In genomic region chr17:79818026-79818758, GRCh38 we compare ENCODE assay signal across 1 cellular context.
A peak's percentile ranks its signal among the peaks of the same experiment; 100 is the strongest.
TF ChIP-seq lines count a peak whose summit lies in the region.

No MANE protein-coding gene starts in this region.

TF ChIP-seq in HepG2, 621 proteins besides CTCF, POLR2A, EP300 and RAD21 (continued from another document and continues in another):
- TF ChIP-seq, protein P1, sequence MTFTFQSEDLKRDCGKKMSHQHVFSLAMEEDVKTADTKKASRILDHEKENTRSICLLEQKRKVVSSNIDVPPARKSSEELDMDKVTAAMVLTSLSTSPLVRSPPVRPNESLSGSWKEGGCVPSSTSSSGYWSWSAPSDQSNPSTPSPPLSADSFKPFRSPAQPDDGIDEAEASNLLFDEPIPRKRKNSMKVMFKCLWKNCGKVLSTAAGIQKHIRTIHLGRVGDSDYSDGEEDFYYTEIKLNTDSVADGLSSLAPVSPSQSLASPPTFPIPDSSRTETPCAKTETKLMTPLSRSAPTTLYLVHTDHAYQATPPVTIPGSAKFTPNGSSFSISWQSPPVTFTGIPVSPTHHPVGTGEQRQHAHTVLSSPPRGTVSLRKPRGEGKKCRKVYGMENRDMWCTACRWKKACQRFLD (CRISPR knock-in tag; IDR thresholded peaks at IDR 0.05; ENCODE audit: borderline replicate concordance), result no peak
- TF ChIP-seq ZSCAN21 (CRISPR knock-in tag; IDR thresholded peaks at IDR 0.05; ENCODE audit: borderline replicate concordance) (0 out of 2 replicates have a peak, but pooled peaks have one; percentile 59), MYNN (CRISPR knock-in tag; IDR thresholded peaks at IDR 0.05; ENCODE audit: low read depth) (no peak), FOXJ3 (CRISPR knock-in tag; IDR thresholded peaks at IDR 0.05; ENCODE audit: borderline replicate concordance) (no peak), SRSF9 (IDR thresholded peaks at IDR 0.05; ENCODE audit: borderline replicate concordance, insufficient read depth, low read depth, low read length, poor library complexity, severe bottlenecking) (no peak), NCOA5 (CRISPR knock-in tag; IDR thresholded peaks at IDR 0.05) (no peak), ZNF710 (CRISPR knock-in tag; IDR thresholded peaks at IDR 0.05; ENCODE audit: borderline replicate concordance) (no peak), NFE2L2 (IDR thresholded peaks at IDR 0.05; ENCODE audit: low read length) (no peak), ZNF24 (IDR thresholded peaks at IDR 0.05) (no peak), ZNF142 (CRISPR knock-in tag; IDR thresholded peaks at IDR 0.05) (no peak; the same call in 1 of the 2 replicates), PHF8 (CRISPR knock-in tag; IDR thresholded peaks at IDR 0.05) (no peak), ZNF543 (CRISPR knock-in tag; IDR thresholded peaks at IDR 0.05) (0 out of 2 replicates have a peak, but pooled peaks have one; percentile 23), SMAD1 (CRISPR knock-in tag; IDR thresholded peaks at IDR 0.05; ENCODE audit: borderline replicate concordance, low read depth) (no peak), MIER2 (CRISPR knock-in tag; IDR thresholded peaks at IDR 0.05) (no peak), ZNF121 (CRISPR knock-in tag; IDR thresholded peaks at IDR 0.05) (no peak), DR1 (CRISPR knock-in tag; IDR thresholded peaks at IDR 0.05) (no peak), ZNF572 (CRISPR knock-in tag; IDR thresholded peaks at IDR 0.05) (no peak), ERF (CRISPR knock-in tag; IDR thresholded peaks at IDR 0.05) (peak; percentile 65), KLF11 (CRISPR knock-in tag; IDR thresholded peaks at IDR 0.05) (no peak), ZFAT (CRISPR knock-in tag; conservative IDR thresholded peaks at IDR 0.05) (no peak), RARG (CRISPR knock-in tag; IDR thresholded peaks at IDR 0.05; ENCODE audit: low read depth) (no peak), ZNF263 (CRISPR knock-in tag; IDR thresholded peaks at IDR 0.05) (peak; percentile 44; the same call in 1 of the 2 replicates), AFF4 (CRISPR knock-in tag; IDR thresholded peaks at IDR 0.05) (no peak), SNRNP70 (IDR thresholded peaks at IDR 0.05; ENCODE audit: low read depth, low read length) (no peak), EEA1 (CRISPR knock-in tag; IDR thresholded peaks at IDR 0.05; ENCODE audit: borderline replicate concordance) (no peak), FUBP1 (CRISPR knock-in tag; IDR thresholded peaks at IDR 0.05; ENCODE audit: borderline replicate concordance) (no peak), ZNF205 (CRISPR knock-in tag; IDR thresholded peaks at IDR 0.05) (peak; percentile 60; the same call in 1 of the 2 replicates), ZNF136 (CRISPR knock-in tag; IDR thresholded peaks at IDR 0.05; ENCODE audit: low read depth) (no peak), BRF2 (CRISPR knock-in tag; IDR thresholded peaks at IDR 0.05) (no peak), BCL6 (CRISPR knock-in tag; IDR thresholded peaks at IDR 0.05) (peak; percentile 36; the same call in 1 of the 2 replicates), ZNF430 (CRISPR knock-in tag; IDR thresholded peaks at IDR 0.05) (no peak; the same call in 1 of the 2 replicates), PHF20 (CRISPR knock-in tag; IDR thresholded peaks at IDR 0.05) (no peak; the same call in 1 of the 2 replicates), ZFYVE20 (CRISPR knock-in tag; IDR thresholded peaks at IDR 0.05; ENCODE audit: borderline replicate concordance, low read depth) (no peak), ZNF678 (CRISPR knock-in tag; IDR thresholded peaks at IDR 0.05) (no peak), CEBPB (IDR thresholded peaks at IDR 0.05; ENCODE audit: borderline replicate concordance, low read depth, low read length) (no peak), ZNF563 (CRISPR knock-in tag; IDR thresholded peaks at IDR 0.05) (peak; percentile 93)
- TF ChIP-seq, protein P2, sequence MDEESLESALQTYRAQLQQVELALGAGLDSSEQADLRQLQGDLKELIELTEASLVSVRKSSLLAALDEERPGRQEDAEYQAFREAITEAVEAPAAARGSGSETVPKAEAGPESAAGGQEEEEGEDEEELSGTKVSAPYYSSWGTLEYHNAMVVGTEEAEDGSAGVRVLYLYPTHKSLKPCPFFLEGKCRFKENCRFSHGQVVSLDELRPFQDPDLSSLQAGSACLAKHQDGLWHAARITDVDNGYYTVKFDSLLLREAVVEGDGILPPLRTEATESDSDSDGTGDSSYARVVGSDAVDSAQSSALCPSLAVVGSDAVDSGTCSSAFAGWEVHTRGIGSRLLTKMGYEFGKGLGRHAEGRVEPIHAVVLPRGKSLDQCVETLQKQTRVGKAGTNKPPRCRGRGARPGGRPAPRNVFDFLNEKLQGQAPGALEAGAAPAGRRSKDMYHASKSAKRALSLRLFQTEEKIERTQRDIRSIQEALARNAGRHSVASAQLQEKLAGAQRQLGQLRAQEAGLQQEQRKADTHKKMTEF (CRISPR knock-in tag; IDR thresholded peaks at IDR 0.05), result 0 out of 2 replicates have a peak, but pooled peaks have one; percentile 43
- TF ChIP-seq, protein P3, sequence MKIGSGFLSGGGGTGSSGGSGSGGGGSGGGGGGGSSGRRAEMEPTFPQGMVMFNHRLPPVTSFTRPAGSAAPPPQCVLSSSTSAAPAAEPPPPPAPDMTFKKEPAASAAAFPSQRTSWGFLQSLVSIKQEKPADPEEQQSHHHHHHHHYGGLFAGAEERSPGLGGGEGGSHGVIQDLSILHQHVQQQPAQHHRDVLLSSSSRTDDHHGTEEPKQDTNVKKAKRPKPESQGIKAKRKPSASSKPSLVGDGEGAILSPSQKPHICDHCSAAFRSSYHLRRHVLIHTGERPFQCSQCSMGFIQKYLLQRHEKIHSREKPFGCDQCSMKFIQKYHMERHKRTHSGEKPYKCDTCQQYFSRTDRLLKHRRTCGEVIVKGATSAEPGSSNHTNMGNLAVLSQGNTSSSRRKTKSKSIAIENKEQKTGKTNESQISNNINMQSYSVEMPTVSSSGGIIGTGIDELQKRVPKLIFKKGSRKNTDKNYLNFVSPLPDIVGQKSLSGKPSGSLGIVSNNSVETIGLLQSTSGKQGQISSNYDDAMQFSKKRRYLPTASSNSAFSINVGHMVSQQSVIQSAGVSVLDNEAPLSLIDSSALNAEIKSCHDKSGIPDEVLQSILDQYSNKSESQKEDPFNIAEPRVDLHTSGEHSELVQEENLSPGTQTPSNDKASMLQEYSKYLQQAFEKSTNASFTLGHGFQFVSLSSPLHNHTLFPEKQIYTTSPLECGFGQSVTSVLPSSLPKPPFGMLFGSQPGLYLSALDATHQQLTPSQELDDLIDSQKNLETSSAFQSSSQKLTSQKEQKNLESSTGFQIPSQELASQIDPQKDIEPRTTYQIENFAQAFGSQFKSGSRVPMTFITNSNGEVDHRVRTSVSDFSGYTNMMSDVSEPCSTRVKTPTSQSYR (CRISPR knock-in tag; IDR thresholded peaks at IDR 0.05; ENCODE audit: borderline replicate concordance), result peak; percentile 75; the same call in 1 of the 2 replicates
- TF ChIP-seq, protein P4, sequence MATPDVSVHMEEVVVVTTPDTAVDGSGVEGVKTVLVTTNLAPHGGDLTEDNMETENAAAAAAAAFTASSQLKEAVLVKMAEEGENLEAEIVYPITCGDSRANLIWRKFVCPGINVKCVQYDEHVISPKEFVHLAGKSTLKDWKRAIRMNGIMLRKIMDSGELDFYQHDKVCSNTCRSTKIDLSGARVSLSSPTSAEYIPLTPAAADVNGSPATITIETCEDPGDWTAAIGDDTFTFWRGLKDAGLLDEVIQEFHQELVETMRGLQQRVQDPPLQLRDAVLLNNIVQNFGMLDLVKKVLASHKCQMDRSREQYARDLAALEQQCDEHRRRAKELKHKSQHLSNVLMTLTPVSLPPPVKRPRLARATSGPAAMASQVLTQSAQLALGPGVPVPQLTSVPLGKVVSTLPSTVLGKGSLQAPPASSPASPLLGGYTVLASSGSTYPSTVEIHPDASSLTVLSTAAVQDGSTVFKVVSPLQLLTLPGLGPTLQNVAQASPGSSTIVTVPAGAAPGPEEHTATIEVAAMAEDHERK (CRISPR knock-in tag; IDR thresholded peaks at IDR 0.05; ENCODE audit: low read depth), result no peak
